ENCODE assay signal across 8 cellular contexts in genomic region chr11:83069441-83070043, GRCh38.
A peak's percentile ranks its signal among the peaks of the same experiment; 100 is the strongest.
DNase-seq lines count a peak whose midpoint lies in the region; ATAC-seq and TF ChIP-seq lines count a peak whose summit lies in the region.

No MANE protein-coding gene starts in this region.

- no peaks in the 10 kb centered on the region for H3K27me3 ChIP-seq in neuron (ENCODE audit: insufficient read depth, low read length)

- H3K9me3 ChIP-seq in neuron (ENCODE audit: low read length), result no peaks in the 10 kb centered on the region

- DNase-seq in COLO668 (lab: John Stamatoyannopoulos, UW; ENCODE audit: unreplicated experiment) (peak; percentile 8), HFF-Myc (ENCODE audit: extremely low read depth, low read depth) (no peak), astrocyte of the hippocampus (ENCODE audit: low read depth, low spot score) (peak; percentile 26)

- H3K4me3 ChIP-seq in HFF-Myc (replicated peaks; ENCODE audit: low read depth, low read length), result peak overlapping the region; percentile 98
- peak overlapping the region; percentile 86 for H3K4me3 ChIP-seq in neuron (ENCODE audit: low read length)

- no peak for TF ChIP-seq CTCF in HFF-Myc (IDR thresholded peaks at IDR 0.05; ENCODE audit: low read depth, low read length, missing control alignments)

- ATAC-seq in GM21723 (IDR thresholded peaks at IDR 0.05; ENCODE audit: unreplicated experiment) (no peak), HG02840 (IDR thresholded peaks at IDR 0.05; ENCODE audit: low FRiP score, unreplicated experiment) (no peak), HG02610 (IDR thresholded peaks at IDR 0.05; ENCODE audit: unreplicated experiment) (no peak), HG03460 (IDR thresholded peaks at IDR 0.05; ENCODE audit: unreplicated experiment) (no peak)

- H2AFZ ChIP-seq in neuron (ENCODE audit: low read depth, low read length), result no peak overlapping the region

- H3K36me3 ChIP-seq in neuron (ENCODE audit: insufficient read depth, low read length), result peaks cover 14% of the 10 kb centered on the region

- H3K4me1 ChIP-seq in neuron (ENCODE audit: insufficient read depth, low read length), result peaks cover 32% of the 10 kb centered on the region
